ENCODE assay signal across 24 cellular contexts in genomic region chr16:59574296-59574695, GRCh38.
DNase-seq lines count a peak whose midpoint lies in the region; ATAC-seq and TF ChIP-seq lines count a peak whose summit lies in the region.
"Had no signal": no experiment of that assay in that cellular context is flagged by ENCODE, and none has a peak within 500 bp of the region (broad histone marks: within the 10 kb centered on the region; RNA-seq: fewer than 3 reads in every experiment).

No MANE protein-coding gene starts in this region.

- intact Hi-C loops in MCF 10A (cut with micrococcal nuclease), result no loop called here
- intact Hi-C loops in breast epithelium (cut with DNase I; ENCODE audit: low total_unique reads), result no loop called here

- no peak for TF ChIP-seq POLR2A in breast epithelium (IDR thresholded peaks at IDR 0.05)

- H3K4me3 Mint-ChIP-seq in MCF 10A (ENCODE audit: unreplicated experiment), result no peak overlapping the region
- H3K4me3 Mint-ChIP-seq: CD4-positive, alpha-beta T cell had no signal

- no peak overlapping the region for H3K4me2 ChIP-seq in fibroblast of lung (ENCODE audit: extremely low read depth, insufficient read depth, low read length)
- H3K4me2 ChIP-seq: BLaER1 treated with 17β-estradiol and CSF1 and Interleukin-3, amounts not matched to agents 10 nM and 100 nM had no signal

- POLR2A ChIA-PET in MCF 10A (lab: Yijun Ruan, JAX), result no interaction called here

- H3K9ac ChIP-seq in fibroblast of lung (ENCODE audit: insufficient read depth, low read length), result no peak overlapping the region
- H3K9ac ChIP-seq: BLaER1 treated with 17β-estradiol and CSF1 and Interleukin-3, amounts not matched to agents 10 nM and 100 nM had no signal

- H3K79me2 ChIP-seq in fibroblast of lung (ENCODE audit: control insufficient read depth, insufficient read depth, low read length), result no peaks in the 10 kb centered on the region

- peaks cover 11% of the 10 kb centered on the region for H3K4me1 Mint-ChIP-seq in MCF 10A (ENCODE audit: insufficient read depth, unreplicated experiment)

- H3K36me3 ChIP-seq in breast epithelium (no peaks in the 10 kb centered on the region), SJCRH30 (no peaks in the 10 kb centered on the region), fibroblast of lung (ENCODE audit: control insufficient read depth, insufficient read depth, low read length) (no peaks in the 10 kb centered on the region), HAP-1 (replicated peaks) (no peaks in the 10 kb centered on the region)
- H3K36me3 ChIP-seq: BLaER1 treated with 17β-estradiol and CSF1 and Interleukin-3, amounts not matched to agents 10 nM and 100 nM; MG63 had no signal

- H3K4me3 ChIP-seq in breast epithelium (no peak overlapping the region), SJCRH30 (no peak overlapping the region), fibroblast of lung (replicated peaks in 1 of 4; ENCODE audit: control extremely low read depth in 1 of 4, insufficient read depth in 1 of 4, low read depth in 3 of 4, low read length in 4 of 4) (no peak overlapping the region), HAP-1 (no peak overlapping the region)
- H3K4me3 ChIP-seq: BLaER1 treated with 17β-estradiol and CSF1 and Interleukin-3, amounts not matched to agents 10 nM and 100 nM; K562; MG63 had no signal

- no peaks in the 10 kb centered on the region for H3K9me3 Mint-ChIP-seq in MCF 10A (ENCODE audit: unreplicated experiment)

- H3K4me1 ChIP-seq in breast epithelium (no peaks in the 10 kb centered on the region), SJCRH30 (peaks cover 5% of the 10 kb centered on the region; the same call in 1 of the 2 replicates), fibroblast of lung (ENCODE audit: control insufficient read depth, extremely low read depth, insufficient read depth, low read length) (no peaks in the 10 kb centered on the region), HAP-1 (no peaks in the 10 kb centered on the region)
- H3K4me1 ChIP-seq: BLaER1 treated with 17β-estradiol and CSF1 and Interleukin-3, amounts not matched to agents 10 nM and 100 nM had no signal

- no peak for DNase-seq in MCF 10A (ENCODE audit: unreplicated experiment)
- no peak for DNase-seq in breast epithelium (ENCODE audit: low spot score in 2 of 2)
- no peak for DNase-seq in SJCRH30
- no peak for DNase-seq in fibroblast of lung (ENCODE audit: low read depth in 2 of 2)
- DNase-seq in HAP-1 (ENCODE audit: low spot score in 2 of 2), result no peak
- no peak for DNase-seq in epidermal melanocyte (ENCODE audit: insufficient read length, low spot score)
- DNase-seq in cerebellum (ENCODE audit: low spot score), result no peak
- DNase-seq: 8988T; AML-193; CD4-positive, alpha-beta T cell; Kasumi-1; NCI-H1105 treated with DMSO at 0.1 percent for 48 hours; NCI-H146; NCI-H2029; NCI-H446 treated with DMSO at 0.1 percent for 48 hours; NCI-H526; SHP77 treated with DMSO at 0.1 percent for 48 hours had no signal

- BruUV-seq in MCF 10A (replicated peaks; lab: Mats Ljungman, UMichigan), result TSS peak; percentile 91

- no peaks in the 10 kb centered on the region for H4K20me1 ChIP-seq in fibroblast of lung (ENCODE audit: control insufficient read depth, extremely low read depth, insufficient read depth, low read length)
- H4K20me1 ChIP-seq: BLaER1 treated with 17β-estradiol and CSF1 and Interleukin-3, amounts not matched to agents 10 nM and 100 nM had no signal

- H3K27me3 ChIP-seq in breast epithelium, result no peaks in the 10 kb centered on the region
- H3K27me3 ChIP-seq in SJCRH30, result no peaks in the 10 kb centered on the region
- H3K27me3 ChIP-seq in fibroblast of lung (ENCODE audit: control insufficient read depth, insufficient read depth, low read length), result no peaks in the 10 kb centered on the region
- H3K27me3 ChIP-seq in HAP-1 (ENCODE audit: low read depth), result no peaks in the 10 kb centered on the region; the same call in 1 of the 2 replicates
- H3K27me3 ChIP-seq: BLaER1 treated with 17β-estradiol and CSF1 and Interleukin-3, amounts not matched to agents 10 nM and 100 nM; MG63 had no signal

- no peak for ATAC-seq in GM18502 (IDR thresholded peaks at IDR 0.05; ENCODE audit: poor library complexity, unreplicated experiment)
- ATAC-seq: K562, Panc1, SK-N-SH treated with all-trans-retinoic acid at 6 μM for 48 hours had no signal

- in situ Hi-C loops in HAP-1 (cut with MboI; ENCODE audit: low sequenced_read_pairs), result loop anchor here (25.0 kb wide), 1 partner anchor 112 kb away; no protein-coding TSS in a partner anchor

- H3K27me3 Mint-ChIP-seq in MCF 10A (ENCODE audit: insufficient read depth, unreplicated experiment), result no peaks in the 10 kb centered on the region
- H3K27me3 Mint-ChIP-seq: CD4-positive, alpha-beta T cell had no signal

- H3K36me3 Mint-ChIP-seq in MCF 10A (ENCODE audit: insufficient read depth, unreplicated experiment), result no peaks in the 10 kb centered on the region

- H3K9me3 ChIP-seq in breast epithelium, result no peaks in the 10 kb centered on the region
- H3K9me3 ChIP-seq in SJCRH30 (replicated peaks), result no peaks in the 10 kb centered on the region
- no peaks in the 10 kb centered on the region for H3K9me3 ChIP-seq in fibroblast of lung (ENCODE audit: control insufficient read depth, insufficient read depth, low read depth, low read length)
- no peaks in the 10 kb centered on the region for H3K9me3 ChIP-seq in HAP-1
- H3K9me3 ChIP-seq: BLaER1 treated with 17β-estradiol and CSF1 and Interleukin-3, amounts not matched to agents 10 nM and 100 nM; MG63 had no signal

- H2AFZ ChIP-seq in fibroblast of lung (ENCODE audit: low read length), result no peak overlapping the region

- H3K27ac ChIP-seq in breast epithelium (no peak overlapping the region), SJCRH30 (peak overlapping the region; percentile 34), fibroblast of lung (ENCODE audit: insufficient read depth, low read length) (peak overlapping the region; percentile 24)
- H3K27ac ChIP-seq: BLaER1 treated with 17β-estradiol and CSF1 and Interleukin-3, amounts not matched to agents 10 nM and 100 nM; RWPE1 had no signal

- TF ChIP-seq CTCF in MCF 10A (IDR thresholded peaks at IDR 0.05; ENCODE audit: unreplicated experiment), result no peak
- no peak for TF ChIP-seq CTCF in breast epithelium (IDR thresholded peaks at IDR 0.05)
- TF ChIP-seq CTCF in fibroblast of lung (conservative IDR thresholded peaks at IDR 0.05 in 1 of 2, IDR thresholded peaks at IDR 0.05 in 1 of 2; ENCODE audit: low read depth in 1 of 2, low read length in 2 of 2), result no peak

- CTCF ChIA-PET in MCF 10A (lab: Yijun Ruan, JAX), result no interaction called here

- peak overlapping the region; percentile 1 for H3K27ac Mint-ChIP-seq in MCF 10A (ENCODE audit: low read depth, unreplicated experiment)
- H3K27ac Mint-ChIP-seq: CD4-positive, alpha-beta T cell had no signal

Comparison
In these comparisons a context has a peak if more than half of its experiments do, and no peak if none do; other contexts are left out.
1. H3K27ac ChIP-seq: peak in SJCRH30 (single experiment) and fibroblast of lung (single experiment); none in breast epithelium (0 of 2).